14 cellular contexts compared by ENCODE assay signal in the genomic region with DNA sequence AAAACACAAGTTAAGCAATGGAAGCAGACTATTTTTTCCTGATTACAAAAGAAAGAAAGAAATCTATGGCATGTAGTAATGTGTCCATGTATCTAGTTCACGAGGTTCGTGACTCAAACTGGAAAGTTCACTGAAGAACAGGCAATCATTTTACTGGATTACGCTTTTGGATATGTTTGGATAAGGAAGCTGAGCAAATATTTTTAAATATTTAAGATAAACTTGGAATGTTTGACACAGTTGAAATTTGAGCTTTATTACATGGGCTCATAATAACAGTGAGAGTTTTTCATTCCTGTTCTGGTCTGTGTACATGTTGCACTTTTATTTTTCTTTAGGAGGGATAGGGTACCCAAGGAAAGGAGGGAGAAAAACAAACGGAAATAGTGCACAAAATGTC.
A peak's percentile ranks its signal among the peaks of the same experiment; 100 is the strongest.
DNase-seq lines count a peak whose midpoint lies in the region; ATAC-seq and TF ChIP-seq lines count a peak whose summit lies in the region.
"Had no signal": no experiment of that assay in that cellular context is flagged by ENCODE, and none has a peak within 500 bp of the region (broad histone marks: within the 10 kb centered on the region; RNA-seq: fewer than 3 reads in every experiment).

No MANE protein-coding gene starts in this region.

- H3K27me3 Mint-ChIP-seq in MCF 10A (ENCODE audit: insufficient read depth, unreplicated experiment), result no peaks in the 10 kb centered on the region
- H3K27me3 Mint-ChIP-seq in stimulated activated naive CD8-positive, alpha-beta T cell treated with anti-CD3 and anti-CD28 coated beads, Interleukin-15, amount 100 ng/mL, for 72 hours, result no peaks in the 10 kb centered on the region

- H3K36me3 Mint-ChIP-seq in MCF 10A (ENCODE audit: insufficient read depth, unreplicated experiment), result no peaks in the 10 kb centered on the region

- BruUV-seq in MCF 10A (replicated peaks; lab: Mats Ljungman, UMichigan), result no TSS peak

- no peak overlapping the region for H3K27ac Mint-ChIP-seq in MCF 10A (ENCODE audit: low read depth, unreplicated experiment)
- H3K27ac Mint-ChIP-seq in stimulated activated naive CD8-positive, alpha-beta T cell treated with anti-CD3 and anti-CD28 coated beads, Interleukin-15, amount 100 ng/mL, for 72 hours, result no peak overlapping the region
- H3K27ac Mint-ChIP-seq: nephron progenitor cell had no signal

- no peak overlapping the region for H3K4me3 Mint-ChIP-seq in MCF 10A (ENCODE audit: unreplicated experiment)
- H3K4me3 Mint-ChIP-seq in stimulated activated naive CD8-positive, alpha-beta T cell treated with anti-CD3 and anti-CD28 coated beads, Interleukin-15, amount 100 ng/mL, for 72 hours, result no peak overlapping the region
- H3K4me3 Mint-ChIP-seq: activated T-cell treated with anti-CD3 and anti-CD28 coated beads, Interleukin-2, amount 50 U/mL, for 4 hours; nephron progenitor cell had no signal

- no peak for TF ChIP-seq CTCF in MCF 10A (IDR thresholded peaks at IDR 0.05; ENCODE audit: unreplicated experiment)
- no peak for TF ChIP-seq CTCF in breast epithelium (IDR thresholded peaks at IDR 0.05)
- no peak for TF ChIP-seq CTCF in astrocyte of the cerebellum (IDR thresholded peaks at IDR 0.05; ENCODE audit: low read depth, low read length, missing control alignments)
- no peak for TF ChIP-seq CTCF in tibial artery (IDR thresholded peaks at IDR 0.05)

- intact Hi-C loops in MCF 10A (cut with micrococcal nuclease), result no loop called here
- intact Hi-C loops in breast epithelium (cut with DNase I; ENCODE audit: low total_unique reads), result no loop called here
- intact Hi-C loops in tibial artery (cut with DNase I; ENCODE audit: low total_unique reads), result no loop called here

- POLR2A ChIA-PET in MCF 10A (lab: Yijun Ruan, JAX), result no interaction called here

- no peaks in the 10 kb centered on the region for H3K4me1 ChIP-seq in breast epithelium
- peaks cover 0 to 38% (median 14%) of the 10 kb centered on the region in 4 donors for H3K4me1 ChIP-seq in tibial artery

- no peaks in the 10 kb centered on the region for H3K9me3 Mint-ChIP-seq in MCF 10A (ENCODE audit: unreplicated experiment)
- peaks cover 0 to 6% of the 10 kb centered on the region in 2 donors for H3K9me3 Mint-ChIP-seq in stimulated activated naive CD8-positive, alpha-beta T cell treated with anti-CD3 and anti-CD28 coated beads, Interleukin-15, amount 100 ng/mL, for 72 hours

- H3K4me3 ChIP-seq in breast epithelium, result no peak overlapping the region
- no peak overlapping the region for H3K4me3 ChIP-seq in astrocyte of the cerebellum (ENCODE audit: low read depth, low read length)
- H3K4me3 ChIP-seq in tibial artery, result no peak overlapping the region

- no peak for ATAC-seq in stimulated activated naive CD8-positive, alpha-beta T cell treated with anti-CD3 and anti-CD28 coated beads, Interleukin-15, amount 100 ng/mL, for 72 hours
- ATAC-seq: activated T-cell treated with anti-CD3 and anti-CD28 coated beads, Interleukin-2, amount 50 U/mL, for 4 hours had no signal

- H3K27ac ChIP-seq in breast epithelium (no peak overlapping the region), tibial artery (peak overlapping the region; percentile 57 to 60)
- H3K27ac ChIP-seq: RWPE1 had no signal

- in situ Hi-C loops in astrocyte of the cerebellum (cut with HindIII; ENCODE audit: low sequenced_read_pairs), result loop anchor here (25.0 kb wide), 1 partner anchor 685 kb away; the partner anchor contains the start of gene CFAP299

- H3K27me3 ChIP-seq in breast epithelium (no peaks in the 10 kb centered on the region), tibial artery (no peaks in the 10 kb centered on the region)

- no peaks in the 10 kb centered on the region for H3K9me3 ChIP-seq in breast epithelium
- peaks cover 0 to 4% (median 0%) of the 10 kb centered on the region in 3 donors for H3K9me3 ChIP-seq in tibial artery

- peak; percentile 43 for DNase-seq in MCF 10A (ENCODE audit: unreplicated experiment)
- DNase-seq in breast epithelium (ENCODE audit: low spot score in 2 of 2), result no peak
- DNase-seq in astrocyte of the cerebellum (ENCODE audit: low read depth), result peak; percentile 0
- peak; percentile 23 for DNase-seq in kidney glomerular epithelial cell (lab: John Stamatoyannopoulos, UW)
- no peak for DNase-seq in tibial artery
- DNase-seq in stimulated activated naive CD8-positive, alpha-beta T cell treated with anti-CD3 and anti-CD28 coated beads, Interleukin-15, amount 100 ng/mL, for 72 hours, result no peak
- DNase-seq in NCI-H2171 treated with DMSO at 0.1 percent for 48 hours (lab: John Stamatoyannopoulos, UW), result no peak
- no peak for DNase-seq in NCI-H345 treated with DMSO at 0.1 percent for 48 hours (lab: John Stamatoyannopoulos, UW; ENCODE audit: unreplicated experiment)
- DNase-seq: activated T-cell treated with anti-CD3 and anti-CD28 coated beads, Interleukin-2, amount 50 U/mL, for 4 hours; AML-193; nephron progenitor cell; stimulated activated CD4-positive, alpha-beta T cell treated with anti-CD3 and anti-CD28 coated beads, Interleukin-2, amount 100 ng/mL, for 48 hours; substantia nigra had no signal

- H3K36me3 ChIP-seq in breast epithelium (no peaks in the 10 kb centered on the region), tibial artery (no peaks in the 10 kb centered on the region)

- CTCF ChIA-PET in MCF 10A (lab: Yijun Ruan, JAX), result no interaction called here

- peaks cover 5% of the 10 kb centered on the region for H3K4me1 Mint-ChIP-seq in MCF 10A (ENCODE audit: insufficient read depth, unreplicated experiment)
- no peaks in the 10 kb centered on the region for H3K4me1 Mint-ChIP-seq in stimulated activated naive CD8-positive, alpha-beta T cell treated with anti-CD3 and anti-CD28 coated beads, Interleukin-15, amount 100 ng/mL, for 72 hours

- TF ChIP-seq POLR2A in breast epithelium (IDR thresholded peaks at IDR 0.05), result no peak

Comparison
In these comparisons a context has a peak if more than half of its experiments do, and no peak if none do; other contexts are left out.
1. DNase-seq: peak in MCF 10A (single experiment), astrocyte of the cerebellum (single experiment) and kidney glomerular epithelial cell (single experiment); none in breast epithelium (0 of 2), tibial artery (0 of 2), stimulated activated naive CD8-positive, alpha-beta T cell treated with anti-CD3 and anti-CD28 coated beads, Interleukin-15, amount 100 ng/mL, for 72 hours (0 of 2), NCI-H2171 treated with DMSO at 0.1 percent for 48 hours (single experiment) and NCI-H345 treated with DMSO at 0.1 percent for 48 hours (single experiment).
2. H3K27ac ChIP-seq: peak in tibial artery (2 of 2); none in breast epithelium (0 of 2).